In the genomic region with DNA sequence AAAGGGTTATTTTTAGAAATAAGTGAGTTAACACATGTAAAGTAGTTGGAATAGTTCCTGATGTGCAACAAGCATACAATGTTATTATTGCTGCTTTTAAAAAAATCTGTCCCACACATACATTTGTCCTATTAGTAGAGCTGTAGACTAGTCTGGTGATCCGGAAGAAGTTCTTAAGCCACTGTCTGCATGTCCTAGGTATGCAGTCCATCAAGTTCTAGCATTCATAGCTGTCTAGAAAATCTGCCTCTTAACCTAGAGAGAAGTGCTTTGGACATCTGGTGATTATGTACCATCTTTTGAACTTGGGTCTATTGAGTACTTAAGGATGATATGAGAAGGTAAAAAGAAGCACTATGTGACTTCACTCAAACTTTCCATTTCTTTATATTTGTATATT, we compare ENCODE assay signal across 1 cellular context.
TF ChIP-seq lines count a peak whose summit lies in the region.

No MANE protein-coding gene starts in this region.

TF ChIP-seq in endothelial cell of umbilical vein, 7 proteins besides CTCF, POLR2A, EP300 and RAD21:
- no peak for TF ChIP-seq FOS (IDR thresholded peaks at IDR 0.05; ENCODE audit: borderline replicate concordance, insufficient read depth, low read length)
- no peak for TF ChIP-seq EZH2 (IDR thresholded peaks at IDR 0.05; ENCODE audit: borderline replicate concordance, low read depth, low read length, severe bottlenecking)
- no peak for TF ChIP-seq GATA2 (IDR thresholded peaks at IDR 0.05; ENCODE audit: insufficient read depth, insufficient read length, low read depth, low read length)
- TF ChIP-seq JUN (IDR thresholded peaks at IDR 0.05; ENCODE audit: borderline replicate concordance, insufficient read depth, insufficient read length, low read depth): no peak
- TF ChIP-seq, protein P1, sequence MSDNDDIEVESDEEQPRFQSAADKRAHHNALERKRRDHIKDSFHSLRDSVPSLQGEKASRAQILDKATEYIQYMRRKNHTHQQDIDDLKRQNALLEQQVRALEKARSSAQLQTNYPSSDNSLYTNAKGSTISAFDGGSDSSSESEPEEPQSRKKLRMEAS (IDR thresholded peaks at IDR 0.05; ENCODE audit: insufficient read depth, insufficient read length): no peak
- TF ChIP-seq MYC (IDR thresholded peaks at IDR 0.05; ENCODE audit: low read depth, low read length): no peak
- no peak for TF ChIP-seq POLR2AphosphoS5 (IDR thresholded peaks at IDR 0.05; ENCODE audit: insufficient read depth, low read depth, low read length)
TF ChIP-seq in endothelial cell of umbilical vein: peak in this region for 0.
